Comparison of ENCODE assay signal across 1 cellular context in genomic region chr9:371349-371748, GRCh38.
TF ChIP-seq lines count a peak whose summit lies in the region.

No MANE protein-coding gene starts in this region.

TF ChIP-seq in K562, 482 proteins besides CTCF, POLR2A, EP300 and RAD21 (continued from another document):
- TF ChIP-seq FOXP4 (CRISPR knock-in tag; IDR thresholded peaks at IDR 0.05; ENCODE audit: borderline replicate concordance) (no peak), ZBTB49 (CRISPR knock-in tag; IDR thresholded peaks at IDR 0.05; ENCODE audit: borderline replicate concordance) (no peak), STAG1 (CRISPR knock-in tag; IDR thresholded peaks at IDR 0.05; ENCODE audit: borderline replicate concordance) (no peak)
TF ChIP-seq in K562: peak in this region for 16.
